In the genomic region with DNA sequence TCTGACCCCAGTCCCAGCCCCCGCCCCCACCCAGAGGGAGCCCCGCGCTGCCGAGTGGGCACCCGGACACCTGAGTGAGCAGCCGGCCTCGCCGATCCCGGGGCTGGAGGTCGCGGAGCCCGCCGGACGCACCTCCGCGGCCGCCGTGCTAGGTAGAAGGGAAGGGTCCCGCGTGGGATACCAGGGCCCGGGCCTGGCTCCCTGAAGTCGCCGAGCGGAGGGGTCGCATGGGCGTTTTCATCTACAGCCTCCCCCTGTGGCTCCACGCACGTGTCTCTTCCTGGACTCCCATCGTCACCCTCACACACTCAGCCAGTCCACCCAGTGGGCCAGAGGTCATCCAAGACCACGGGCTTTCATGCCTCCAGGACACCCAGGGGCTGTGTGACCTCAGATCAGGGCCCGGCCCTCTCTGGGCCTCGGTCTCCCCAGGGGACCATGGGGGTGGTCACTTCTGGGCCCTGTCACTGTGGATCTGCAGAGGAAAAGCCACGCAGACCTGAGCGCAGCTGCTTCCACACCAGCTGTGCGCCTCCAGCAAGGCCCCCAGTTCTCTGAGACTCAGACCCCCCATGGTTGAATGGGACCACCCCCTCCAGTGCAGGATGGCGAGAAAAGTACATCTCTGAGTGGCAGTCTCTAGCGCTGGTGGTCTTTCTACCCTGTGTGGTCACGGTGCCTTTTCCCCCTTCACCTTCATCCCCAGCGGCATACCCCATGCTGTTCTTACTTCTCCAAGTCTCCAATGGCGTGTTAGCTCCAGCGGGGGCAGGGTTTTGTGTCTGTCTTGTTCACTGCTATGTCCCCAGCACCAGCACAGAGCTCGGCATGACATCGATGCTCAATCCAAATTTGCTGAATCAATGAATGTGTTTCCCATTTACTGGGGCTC, we compare ENCODE assay signal across 8 cellular contexts. TPM values are rescaled to one million over a fixed set of nuclear protein-coding genes. Genes with fewer than 3 reads are reported as not detected.
A peak's percentile ranks its signal among the peaks of the same experiment; 100 is the strongest.
DNase-seq lines count a peak whose midpoint lies in the region; ATAC-seq and TF ChIP-seq lines count a peak whose summit lies in the region.

No MANE protein-coding gene starts in this region.

- no peak for ATAC-seq in activated CD4-positive, alpha-beta T cell treated with anti-CD3 and anti-CD28 coated beads for 36 hours
- no peak for ATAC-seq in GM21825 (IDR thresholded peaks at IDR 0.05; ENCODE audit: unreplicated experiment)

- H3K4me1 Mint-ChIP-seq in activated CD4-positive, alpha-beta T cell treated with anti-CD3 and anti-CD28 coated beads for 36 hours, result peaks cover 13% of the 10 kb centered on the region

- intact Hi-C loops in activated CD4-positive, alpha-beta T cell treated with anti-CD3 and anti-CD28 coated beads for 36 hours (cut with DNase I, micrococcal nuclease), result no loop called here
- intact Hi-C loops in ascending aorta (cut with DNase I), result no loop called here

- H3K27me3 Mint-ChIP-seq in activated CD4-positive, alpha-beta T cell treated with anti-CD3 and anti-CD28 coated beads for 36 hours, result peaks cover 28% of the 10 kb centered on the region

- no peaks in the 10 kb centered on the region for H3K36me3 Mint-ChIP-seq in activated CD4-positive, alpha-beta T cell treated with anti-CD3 and anti-CD28 coated beads for 36 hours (ENCODE audit: low read depth)

- DNase-seq in activated CD4-positive, alpha-beta T cell treated with anti-CD3 and anti-CD28 coated beads for 36 hours, result peak; percentile 33
- no peak for DNase-seq in activated CD4-positive, alpha-beta T cell treated with anti-CD3 and anti-CD28 coated beads, Interleukin-2, amount 50 U/mL, for 4 hours
- peak in 1 of 2 donors; percentile 71 for DNase-seq in ascending aorta (ENCODE audit: low spot score in 2 of 2)
- peak; percentile 72 for DNase-seq in islet precursor cell
- no peak for DNase-seq in GM19238 (ENCODE audit: insufficient read length, low spot score)
- no peak for DNase-seq in activated effector memory CD4-positive, alpha-beta T cell treated with Interleukin-2 at 50 U/mL for 16 hours

- H3K4me3 ChIP-seq in ascending aorta, result peak overlapping the region; percentile 57 to 63

- no peak for TF ChIP-seq CTCF in ascending aorta (IDR thresholded peaks at IDR 0.05)

- H3K9me3 Mint-ChIP-seq in activated CD4-positive, alpha-beta T cell treated with anti-CD3 and anti-CD28 coated beads for 36 hours (ENCODE audit: low read depth), result no peaks in the 10 kb centered on the region

- H3K4me1 ChIP-seq in ascending aorta, result peaks cover 6 to 14% of the 10 kb centered on the region in 2 donors

- peak overlapping the region; percentile 20 to 48 for H3K27ac ChIP-seq in ascending aorta
- H3K27ac ChIP-seq in temporal lobe (ENCODE audit: low read depth, low read length), result peak overlapping the region; percentile 63

- H3K4me3 Mint-ChIP-seq in activated CD4-positive, alpha-beta T cell treated with anti-CD3 and anti-CD28 coated beads for 36 hours, result peak overlapping the region; percentile 72

- no peaks in the 10 kb centered on the region for H3K9me3 ChIP-seq in ascending aorta

- no peaks in the 10 kb centered on the region for H3K27me3 ChIP-seq in ascending aorta

- POLR2A ChIA-PET in activated CD4-positive, alpha-beta T cell treated with anti-CD3 and anti-CD28 coated beads for 36 hours (lab: Charles Lee), result no interaction called here

- no peaks in the 10 kb centered on the region for H3K36me3 ChIP-seq in ascending aorta

- no peak overlapping the region for H3K27ac Mint-ChIP-seq in activated CD4-positive, alpha-beta T cell treated with anti-CD3 and anti-CD28 coated beads for 36 hours

- CTCF ChIA-PET in activated CD4-positive, alpha-beta T cell treated with anti-CD3 and anti-CD28 coated beads for 36 hours (lab: Charles Lee), result interaction anchor here (0.6 to 8.0 kb wide), 11 partner anchors 11 to 734 kb away, joined by 3 to 145 read pairs (median 4); no protein-coding TSS in a partner anchor

RNA-seq across cellular contexts. Expression of gene SDC3, which starts 0.6 kb away (rescaled TPM):
- total RNA-seq in activated CD4-positive, alpha-beta T cell treated with anti-CD3 and anti-CD28 coated beads for 36 hours, result under 1 TPM; 0.18 to 0.37 TPM
- total RNA-seq in ascending aorta (51.9 TPM), temporal lobe (98.1 TPM)

Comparison
In these comparisons a context has a peak if more than half of its experiments do, and no peak if none do; other contexts are left out.
1. DNase-seq: peak in activated CD4-positive, alpha-beta T cell treated with anti-CD3 and anti-CD28 coated beads for 36 hours (single experiment) and islet precursor cell (single experiment); none in activated CD4-positive, alpha-beta T cell treated with anti-CD3 and anti-CD28 coated beads, Interleukin-2, amount 50 U/mL, for 4 hours (0 of 2), GM19238 (single experiment) and activated effector memory CD4-positive, alpha-beta T cell treated with Interleukin-2 at 50 U/mL for 16 hours (single experiment).
2. RNA of gene SDC3, which starts 0.6 kb away (total RNA-seq): 98.1 TPM in temporal lobe (single experiment) and 51.9 TPM in ascending aorta (single experiment); 0.18 to 0.37 TPM in activated CD4-positive, alpha-beta T cell treated with anti-CD3 and anti-CD28 coated beads for 36 hours; every median in the first group is over 10 times any median in the second.